In genomic region chr19:43668406-43669158, GRCh38 we compare ENCODE assay signal across 8 cellular contexts. TPM values are rescaled to one million over a fixed set of nuclear protein-coding genes. Genes with fewer than 3 reads are reported as not detected.
DNase-seq lines count a peak whose midpoint lies in the region; ATAC-seq and FAIRE-seq lines count a peak whose summit lies in the region.

No MANE protein-coding gene starts in this region.

- peaks cover 40 to 56% (median 54%) of the 10 kb centered on the region in 3 donors for H3K4me1 Mint-ChIP-seq in CD8-positive, alpha-beta memory T cell

- peak; percentile 91 to 96 (median 92) for DNase-seq in CD8-positive, alpha-beta memory T cell
- DNase-seq in HS-27A (ENCODE audit: low read depth) = peak; percentile 99
- DNase-seq in NOMO-1 treated with DMSO at 0.1 percent for 48 hours (lab: John Stamatoyannopoulos, UW; ENCODE audit: unreplicated experiment) = peak; percentile 100
- peak; percentile 91 for DNase-seq in activated CD8-positive, alpha-beta memory T cell treated with anti-CD3 and anti-CD28 coated beads, Interleukin-2, amount 50 U/mL, for 4 hours
- peak; percentile 84 for DNase-seq in stimulated activated CD8-positive, alpha-beta memory T cell treated with anti-CD3 and anti-CD28 coated beads, Interleukin-15, amount 100 ng/mL, for 24 hours (ENCODE audit: low read depth)

- H3K27ac Mint-ChIP-seq in CD8-positive, alpha-beta memory T cell = peak overlapping the region; percentile 47 to 92 (median 86)

- no peaks in the 10 kb centered on the region for H3K9me3 Mint-ChIP-seq in CD8-positive, alpha-beta memory T cell

- peaks cover 0 to 9% of the 10 kb centered on the region in 2 donors for H3K27me3 Mint-ChIP-seq in CD8-positive, alpha-beta memory T cell

- peaks cover 29% of the 10 kb centered on the region for H3K4me1 ChIP-seq in CD8-positive, alpha-beta memory T cell (ENCODE audit: insufficient read depth, low read length)
- peaks cover 13% of the 10 kb centered on the region for H3K4me1 ChIP-seq in mesodermal cell (ENCODE audit: control insufficient read depth, insufficient read depth, low read length, poor library complexity, severe bottlenecking)

- POLR2A ChIA-PET in CD8-positive, alpha-beta memory T cell (lab: Charles Lee) = interaction anchor here (0.9 to 1.6 kb wide), 6 partner anchors 28 to 205 kb away, joined by 3 to 8 read pairs (median 4); partner anchors contain the start of genes SMG9 and ZNF575

- no peaks in the 10 kb centered on the region for H3K36me3 ChIP-seq in CD8-positive, alpha-beta memory T cell (ENCODE audit: insufficient read depth, low read length)
- peaks cover 34% of the 10 kb centered on the region for H3K36me3 ChIP-seq in mesodermal cell (ENCODE audit: control insufficient read depth, insufficient read depth, low read length)

- peaks cover 1 to 13% (median 7%) of the 10 kb centered on the region in 3 donors for H3K36me3 Mint-ChIP-seq in CD8-positive, alpha-beta memory T cell

- peak overlapping the region; percentile 63 for H3K4me3 ChIP-seq in CD8-positive, alpha-beta memory T cell (ENCODE audit: low read length)
- H3K4me3 ChIP-seq in mesodermal cell (ENCODE audit: extremely low read depth, insufficient read depth, low read length, poor library complexity, severe bottlenecking) = peak overlapping the region; percentile 54

- peak overlapping the region; percentile 60 for H3K27ac ChIP-seq in CD8-positive, alpha-beta memory T cell (ENCODE audit: low read depth, low read length)
- peak overlapping the region; percentile 86 for H3K27ac ChIP-seq in mesodermal cell (ENCODE audit: low read depth, low read length, severe bottlenecking)

- FAIRE-seq in endometrium (lab: Jason Lieb, UNC) = peak; percentile 91

- H3K9me3 ChIP-seq in CD8-positive, alpha-beta memory T cell (ENCODE audit: low read length) = no peaks in the 10 kb centered on the region
- H3K9me3 ChIP-seq in mesodermal cell (ENCODE audit: control insufficient read depth, low read length) = no peaks in the 10 kb centered on the region

- peak; percentile 66 for ATAC-seq in GM19468 (IDR thresholded peaks at IDR 0.05; ENCODE audit: extremely low read depth, unreplicated experiment)

- 1 to 2% methylated on average over 39 to 41 of the region's 47 CpGs for WGBS in mesodermal cell (ENCODE audit: insufficient coverage in 2 of 2), 2 experiments

- no peaks in the 10 kb centered on the region for H3K27me3 ChIP-seq in CD8-positive, alpha-beta memory T cell (ENCODE audit: insufficient read depth, low read length, poor library complexity, severe bottlenecking)

- CTCF ChIA-PET in CD8-positive, alpha-beta memory T cell (lab: Charles Lee) = interaction anchor here (0.6 to 2.2 kb wide), 14 partner anchors 10 to 236 kb away, joined by 3 to 10 read pairs (median 6); partner anchors contain the start of genes IRGQ, ZNF575 and ZNF576

- peak overlapping the region; percentile 88 to 92 (median 89) for H3K4me3 Mint-ChIP-seq in CD8-positive, alpha-beta memory T cell

RNA-seq across cellular contexts. Expression of gene PLAUR, which starts 1.4 kb away (rescaled TPM):
- total RNA-seq in CD8-positive, alpha-beta memory T cell = 1 to 10 TPM; 2.7 to 5.0 TPM
- polyA plus RNA-seq in CD8-positive, alpha-beta memory T cell = 3.8 TPM
- polyA plus RNA-seq in mesodermal cell (2013, experiment 1 of 2) = 27.3 TPM
- 23.6 TPM for polyA plus RNA-seq in mesodermal cell (2013, experiment 2 of 2)

RNA-seq across cellular contexts. Expression of gene CADM4, which starts 28.9 kb away (rescaled TPM):
- total RNA-seq in CD8-positive, alpha-beta memory T cell = under 1 TPM; 0.24 to 0.57 TPM
- polyA plus RNA-seq in CD8-positive, alpha-beta memory T cell = not detected
- 34.0 TPM for polyA plus RNA-seq in mesodermal cell (2013, experiment 1 of 2)
- polyA plus RNA-seq in mesodermal cell (2013, experiment 2 of 2) = 23.9 TPM

RNA-seq across cellular contexts. Expression of gene IRGC, which starts 47.3 kb away (rescaled TPM):
- not detected for total RNA-seq in CD8-positive, alpha-beta memory T cell
- not detected for polyA plus RNA-seq in CD8-positive, alpha-beta memory T cell
- polyA plus RNA-seq in mesodermal cell (2013, experiment 1 of 2) = not detected
- not detected for polyA plus RNA-seq in mesodermal cell (2013, experiment 2 of 2)

RNA-seq across cellular contexts. Expression of gene ZNF428, which starts 49.2 kb away (rescaled TPM):
- total RNA-seq in CD8-positive, alpha-beta memory T cell = 10 to 100 TPM; 23.6 to 23.8 TPM
- polyA plus RNA-seq in CD8-positive, alpha-beta memory T cell = 22.0 TPM
- polyA plus RNA-seq in mesodermal cell (2013, experiment 1 of 2) = 52.4 TPM
- 46.6 TPM for polyA plus RNA-seq in mesodermal cell (2013, experiment 2 of 2)

RNA-seq across cellular contexts. Expression of gene SRRM5, which starts 56.7 kb away (rescaled TPM):
- under 1 TPM; 0.24 to 0.58 TPM for total RNA-seq in CD8-positive, alpha-beta memory T cell
- polyA plus RNA-seq in CD8-positive, alpha-beta memory T cell = 0.26 TPM
- polyA plus RNA-seq in mesodermal cell (2013, experiment 1 of 2) = 0.11 TPM
- 0.10 TPM for polyA plus RNA-seq in mesodermal cell (2013, experiment 2 of 2)

Comparison
In these comparisons a context has a peak if more than half of its experiments do, and no peak if none do; other contexts are left out.
1. Peak in every context shown above with its lines: DNase-seq, ATAC-seq, H3K4me3 ChIP-seq and H3K27ac ChIP-seq.